In the genomic region with DNA sequence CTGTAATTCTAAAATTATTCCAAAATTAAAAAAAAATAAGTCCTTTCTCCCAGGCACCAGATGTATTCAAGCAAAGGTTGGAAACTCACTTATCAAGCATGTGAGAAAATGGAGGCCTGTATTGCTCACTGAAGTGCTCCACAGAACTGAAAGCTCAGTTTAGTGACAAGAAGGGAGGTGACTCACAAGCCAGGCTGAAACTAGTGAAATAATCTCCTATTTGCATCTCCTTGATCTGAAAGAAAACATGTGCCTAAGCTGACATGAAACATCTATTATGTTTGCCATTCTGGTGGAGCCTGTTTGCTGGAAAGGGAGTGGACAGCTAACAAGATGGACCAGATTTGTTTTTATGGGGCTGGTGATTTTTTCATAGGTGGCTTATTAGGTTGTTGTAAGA, we compare ENCODE assay signal across 1 cellular context.
TF ChIP-seq lines count a peak whose summit lies in the region.

No MANE protein-coding gene starts in this region.

TF ChIP-seq in K562, 482 proteins besides CTCF, POLR2A, EP300 and RAD21 (continued from another document and continues in another):
- TF ChIP-seq, protein P1, sequence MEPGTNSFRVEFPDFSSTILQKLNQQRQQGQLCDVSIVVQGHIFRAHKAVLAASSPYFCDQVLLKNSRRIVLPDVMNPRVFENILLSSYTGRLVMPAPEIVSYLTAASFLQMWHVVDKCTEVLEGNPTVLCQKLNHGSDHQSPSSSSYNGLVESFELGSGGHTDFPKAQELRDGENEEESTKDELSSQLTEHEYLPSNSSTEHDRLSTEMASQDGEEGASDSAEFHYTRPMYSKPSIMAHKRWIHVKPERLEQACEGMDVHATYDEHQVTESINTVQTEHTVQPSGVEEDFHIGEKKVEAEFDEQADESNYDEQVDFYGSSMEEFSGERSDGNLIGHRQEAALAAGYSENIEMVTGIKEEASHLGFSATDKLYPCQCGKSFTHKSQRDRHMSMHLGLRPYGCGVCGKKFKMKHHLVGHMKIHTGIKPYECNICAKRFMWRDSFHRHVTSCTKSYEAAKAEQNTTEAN (CRISPR knock-in tag; IDR thresholded peaks at IDR 0.05): no peak
- TF ChIP-seq ZNF263 (CRISPR knock-in tag; IDR thresholded peaks at IDR 0.05; ENCODE audit: borderline replicate concordance) (no peak), ZFP30 (CRISPR knock-in tag; IDR thresholded peaks at IDR 0.05; ENCODE audit: borderline replicate concordance) (no peak), SIX5 (IDR thresholded peaks at IDR 0.05; ENCODE audit: borderline replicate concordance in 1 of 2, insufficient read depth in 1 of 2, low read depth in 1 of 2, low read length in 2 of 2) (no peak), ZNF830 (CRISPR knock-in tag; IDR thresholded peaks at IDR 0.05) (no peak), CBFA2T3 (IDR thresholded peaks at IDR 0.05) (peak; percentile 59), HMGN3 (IDR thresholded peaks at IDR 0.05; ENCODE audit: borderline replicate concordance, extremely low read depth, insufficient read length, low read depth, low read length) (no peak), TEAD4 (IDR thresholded peaks at IDR 0.05; ENCODE audit: low read length) (peak; percentile 58), TEAD4 (CRISPR knock-in tag; IDR thresholded peaks at IDR 0.05; ENCODE audit: borderline replicate concordance) (no peak), KDM5B (IDR thresholded peaks at IDR 0.05; ENCODE audit: insufficient replicate concordance, low read depth, low read length) (no peak), LARP7 (IDR thresholded peaks at IDR 0.05) (no peak), MCM3 (IDR thresholded peaks at IDR 0.05) (no peak), ARID1B (IDR thresholded peaks at IDR 0.05) (peak; percentile 68), PRMT5 (CRISPR knock-in tag; IDR thresholded peaks at IDR 0.05) (no peak), ETV5 (CRISPR knock-in tag; IDR thresholded peaks at IDR 0.05; ENCODE audit: low read depth) (no peak), NFE2 (IDR thresholded peaks at IDR 0.05; ENCODE audit: low read depth) (no peak), ZNF121 (CRISPR knock-in tag; conservative IDR thresholded peaks at IDR 0.05) (no peak), ZNF398 (CRISPR knock-in tag; IDR thresholded peaks at IDR 0.05) (no peak), SMARCE1 (IDR thresholded peaks at IDR 0.05) (no peak), MTF1 (CRISPR knock-in tag; IDR thresholded peaks at IDR 0.05; ENCODE audit: borderline replicate concordance) (no peak), ZNF695 (CRISPR knock-in tag; IDR thresholded peaks at IDR 0.05) (no peak), E2F4 (CRISPR knock-in tag; IDR thresholded peaks at IDR 0.05; ENCODE audit: low read depth) (no peak), BHLHE40 (IDR thresholded peaks at IDR 0.05; ENCODE audit: low read length) (peak; percentile 79), NEUROD1 (IDR thresholded peaks at IDR 0.05; ENCODE audit: borderline replicate concordance, low read depth, low read length, partially characterized antibody) (no peak), ZBED1 (IDR thresholded peaks at IDR 0.05) (no peak), MYC (IDR thresholded peaks at IDR 0.05; ENCODE audit: low read depth, low read length) (peak; percentile 62; the same call in 1 of the 2 replicates), MYC (CRISPR knock-in tag; IDR thresholded peaks at IDR 0.05; ENCODE audit: borderline replicate concordance, low read depth) (no peak), TAF1 (IDR thresholded peaks at IDR 0.05; ENCODE audit: control insufficient read depth, extremely low read depth, insufficient read depth, low read length, severe bottlenecking) (no peak), KHSRP (IDR thresholded peaks at IDR 0.05) (no peak), TRIM25 (IDR thresholded peaks at IDR 0.05; ENCODE audit: borderline replicate concordance) (no peak), ARID2 (IDR thresholded peaks at IDR 0.05) (no peak), SAFB (IDR thresholded peaks at IDR 0.05; ENCODE audit: borderline replicate concordance, low read depth, low read length) (no peak), HDAC3 (IDR thresholded peaks at IDR 0.05; ENCODE audit: borderline replicate concordance, partially characterized antibody) (no peak), RCOR1 (IDR thresholded peaks at IDR 0.05; ENCODE audit: borderline replicate concordance in 1 of 2, low read depth in 2 of 2, low read length in 2 of 2) (peak in 1 of 2 experiments; percentile 82; a peak in 2 of 4 replicates), ZKSCAN1 (IDR thresholded peaks at IDR 0.05; ENCODE audit: low read depth, low read length) (no peak), EP400 (IDR thresholded peaks at IDR 0.05) (peak; percentile 19; the same call in 1 of the 2 replicates), STAT5A (IDR thresholded peaks at IDR 0.05; ENCODE audit: borderline replicate concordance, low read length) (no peak), ETV6 (IDR thresholded peaks at IDR 0.05; ENCODE audit: borderline replicate concordance in 1 of 2, low read depth in 2 of 2, low read length in 1 of 2) (no peak), ETV6 (CRISPR knock-in tag; IDR thresholded peaks at IDR 0.05; ENCODE audit: borderline replicate concordance) (no peak), NONO (IDR thresholded peaks at IDR 0.05; ENCODE audit: low read depth in 2 of 2, low read length in 1 of 2) (no peak), ZNF165 (CRISPR knock-in tag; IDR thresholded peaks at IDR 0.05; ENCODE audit: borderline replicate concordance) (no peak), POU5F1 (IDR thresholded peaks at IDR 0.05; ENCODE audit: borderline replicate concordance, low read depth, low read length, partially characterized antibody) (no peak), NFYB (IDR thresholded peaks at IDR 0.05; ENCODE audit: extremely low read depth, insufficient read length) (no peak), NRF1 (conservative IDR thresholded peaks at IDR 0.05 in 1 of 2, IDR thresholded peaks at IDR 0.05 in 1 of 2) (no peak), TAF7 (tag; IDR thresholded peaks at IDR 0.05) (no peak), DMBX1 (CRISPR knock-in tag; IDR thresholded peaks at IDR 0.05; ENCODE audit: borderline replicate concordance) (peak; percentile 71; the same call in 1 of the 2 replicates)
- TF ChIP-seq, protein P2, sequence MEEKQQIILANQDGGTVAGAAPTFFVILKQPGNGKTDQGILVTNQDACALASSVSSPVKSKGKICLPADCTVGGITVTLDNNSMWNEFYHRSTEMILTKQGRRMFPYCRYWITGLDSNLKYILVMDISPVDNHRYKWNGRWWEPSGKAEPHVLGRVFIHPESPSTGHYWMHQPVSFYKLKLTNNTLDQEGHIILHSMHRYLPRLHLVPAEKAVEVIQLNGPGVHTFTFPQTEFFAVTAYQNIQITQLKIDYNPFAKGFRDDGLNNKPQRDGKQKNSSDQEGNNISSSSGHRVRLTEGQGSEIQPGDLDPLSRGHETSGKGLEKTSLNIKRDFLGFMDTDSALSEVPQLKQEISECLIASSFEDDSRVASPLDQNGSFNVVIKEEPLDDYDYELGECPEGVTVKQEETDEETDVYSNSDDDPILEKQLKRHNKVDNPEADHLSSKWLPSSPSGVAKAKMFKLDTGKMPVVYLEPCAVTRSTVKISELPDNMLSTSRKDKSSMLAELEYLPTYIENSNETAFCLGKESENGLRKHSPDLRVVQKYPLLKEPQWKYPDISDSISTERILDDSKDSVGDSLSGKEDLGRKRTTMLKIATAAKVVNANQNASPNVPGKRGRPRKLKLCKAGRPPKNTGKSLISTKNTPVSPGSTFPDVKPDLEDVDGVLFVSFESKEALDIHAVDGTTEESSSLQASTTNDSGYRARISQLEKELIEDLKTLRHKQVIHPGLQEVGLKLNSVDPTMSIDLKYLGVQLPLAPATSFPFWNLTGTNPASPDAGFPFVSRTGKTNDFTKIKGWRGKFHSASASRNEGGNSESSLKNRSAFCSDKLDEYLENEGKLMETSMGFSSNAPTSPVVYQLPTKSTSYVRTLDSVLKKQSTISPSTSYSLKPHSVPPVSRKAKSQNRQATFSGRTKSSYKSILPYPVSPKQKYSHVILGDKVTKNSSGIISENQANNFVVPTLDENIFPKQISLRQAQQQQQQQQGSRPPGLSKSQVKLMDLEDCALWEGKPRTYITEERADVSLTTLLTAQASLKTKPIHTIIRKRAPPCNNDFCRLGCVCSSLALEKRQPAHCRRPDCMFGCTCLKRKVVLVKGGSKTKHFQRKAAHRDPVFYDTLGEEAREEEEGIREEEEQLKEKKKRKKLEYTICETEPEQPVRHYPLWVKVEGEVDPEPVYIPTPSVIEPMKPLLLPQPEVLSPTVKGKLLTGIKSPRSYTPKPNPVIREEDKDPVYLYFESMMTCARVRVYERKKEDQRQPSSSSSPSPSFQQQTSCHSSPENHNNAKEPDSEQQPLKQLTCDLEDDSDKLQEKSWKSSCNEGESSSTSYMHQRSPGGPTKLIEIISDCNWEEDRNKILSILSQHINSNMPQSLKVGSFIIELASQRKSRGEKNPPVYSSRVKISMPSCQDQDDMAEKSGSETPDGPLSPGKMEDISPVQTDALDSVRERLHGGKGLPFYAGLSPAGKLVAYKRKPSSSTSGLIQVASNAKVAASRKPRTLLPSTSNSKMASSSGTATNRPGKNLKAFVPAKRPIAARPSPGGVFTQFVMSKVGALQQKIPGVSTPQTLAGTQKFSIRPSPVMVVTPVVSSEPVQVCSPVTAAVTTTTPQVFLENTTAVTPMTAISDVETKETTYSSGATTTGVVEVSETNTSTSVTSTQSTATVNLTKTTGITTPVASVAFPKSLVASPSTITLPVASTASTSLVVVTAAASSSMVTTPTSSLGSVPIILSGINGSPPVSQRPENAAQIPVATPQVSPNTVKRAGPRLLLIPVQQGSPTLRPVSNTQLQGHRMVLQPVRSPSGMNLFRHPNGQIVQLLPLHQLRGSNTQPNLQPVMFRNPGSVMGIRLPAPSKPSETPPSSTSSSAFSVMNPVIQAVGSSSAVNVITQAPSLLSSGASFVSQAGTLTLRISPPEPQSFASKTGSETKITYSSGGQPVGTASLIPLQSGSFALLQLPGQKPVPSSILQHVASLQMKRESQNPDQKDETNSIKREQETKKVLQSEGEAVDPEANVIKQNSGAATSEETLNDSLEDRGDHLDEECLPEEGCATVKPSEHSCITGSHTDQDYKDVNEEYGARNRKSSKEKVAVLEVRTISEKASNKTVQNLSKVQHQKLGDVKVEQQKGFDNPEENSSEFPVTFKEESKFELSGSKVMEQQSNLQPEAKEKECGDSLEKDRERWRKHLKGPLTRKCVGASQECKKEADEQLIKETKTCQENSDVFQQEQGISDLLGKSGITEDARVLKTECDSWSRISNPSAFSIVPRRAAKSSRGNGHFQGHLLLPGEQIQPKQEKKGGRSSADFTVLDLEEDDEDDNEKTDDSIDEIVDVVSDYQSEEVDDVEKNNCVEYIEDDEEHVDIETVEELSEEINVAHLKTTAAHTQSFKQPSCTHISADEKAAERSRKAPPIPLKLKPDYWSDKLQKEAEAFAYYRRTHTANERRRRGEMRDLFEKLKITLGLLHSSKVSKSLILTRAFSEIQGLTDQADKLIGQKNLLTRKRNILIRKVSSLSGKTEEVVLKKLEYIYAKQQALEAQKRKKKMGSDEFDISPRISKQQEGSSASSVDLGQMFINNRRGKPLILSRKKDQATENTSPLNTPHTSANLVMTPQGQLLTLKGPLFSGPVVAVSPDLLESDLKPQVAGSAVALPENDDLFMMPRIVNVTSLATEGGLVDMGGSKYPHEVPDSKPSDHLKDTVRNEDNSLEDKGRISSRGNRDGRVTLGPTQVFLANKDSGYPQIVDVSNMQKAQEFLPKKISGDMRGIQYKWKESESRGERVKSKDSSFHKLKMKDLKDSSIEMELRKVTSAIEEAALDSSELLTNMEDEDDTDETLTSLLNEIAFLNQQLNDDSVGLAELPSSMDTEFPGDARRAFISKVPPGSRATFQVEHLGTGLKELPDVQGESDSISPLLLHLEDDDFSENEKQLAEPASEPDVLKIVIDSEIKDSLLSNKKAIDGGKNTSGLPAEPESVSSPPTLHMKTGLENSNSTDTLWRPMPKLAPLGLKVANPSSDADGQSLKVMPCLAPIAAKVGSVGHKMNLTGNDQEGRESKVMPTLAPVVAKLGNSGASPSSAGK (IDR thresholded peaks at IDR 0.05): peak; percentile 33; the same call in 1 of the 2 replicates
